ENCODE assay signal across 11 cellular contexts in the genomic region with DNA sequence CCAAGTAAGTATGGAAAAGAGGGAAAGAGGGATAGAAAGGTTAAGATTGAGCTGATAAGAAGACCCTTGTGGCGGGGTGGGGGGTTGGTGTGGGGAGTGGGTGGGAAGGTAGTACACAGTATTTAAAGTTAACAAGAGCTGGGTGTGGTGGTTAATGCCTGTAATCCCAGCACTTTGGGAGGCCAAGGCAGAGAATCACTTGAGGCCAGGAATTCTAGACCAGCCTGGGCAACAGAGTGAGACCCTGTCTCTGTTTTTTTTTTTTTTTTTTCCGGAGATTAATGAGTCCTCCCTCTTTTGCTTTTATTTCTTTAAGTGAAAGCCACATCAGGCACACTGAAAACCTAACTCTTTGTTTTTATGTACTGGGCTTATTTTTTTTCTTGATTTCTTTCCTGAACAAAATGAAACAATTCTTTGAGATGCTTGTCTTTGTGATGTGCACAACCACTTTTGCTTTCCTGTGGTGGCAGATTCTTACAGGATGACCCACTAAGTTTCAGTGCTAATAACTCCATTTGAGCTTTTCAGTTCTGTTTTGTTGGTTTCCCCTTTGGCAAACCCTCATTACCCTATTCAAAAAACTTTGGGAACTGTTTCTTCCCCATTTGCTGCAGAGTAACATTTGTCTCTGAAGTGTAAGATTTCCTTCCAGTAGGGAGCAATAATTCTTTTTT. TPM values are rescaled to one million over a fixed set of nuclear protein-coding genes. Genes with fewer than 3 reads are reported as not detected.
DNase-seq lines count a peak whose midpoint lies in the region; ATAC-seq and TF ChIP-seq lines count a peak whose summit lies in the region.
"Had no signal": no experiment of that assay in that cellular context is flagged by ENCODE, and none has a peak within 500 bp of the region (broad histone marks: within the 10 kb centered on the region; RNA-seq: fewer than 3 reads in every experiment).

No MANE protein-coding gene starts in this region.

- no peaks in the 10 kb centered on the region for H3K9me2 ChIP-seq in PC-3 (replicated peaks; ENCODE audit: low read length)

- H2AFZ ChIP-seq in PC-3 (ENCODE audit: low read length): no peak overlapping the region

- intact Hi-C loops in left ventricle myocardium inferior (cut with micrococcal nuclease) (no loop called here), Right ventricle myocardium inferior (cut with DNase I) (no loop called here), PC-3 (cut with micrococcal nuclease) (no loop called here), upper lobe of right lung (cut with DNase I) (no loop called here)

- no peaks in the 10 kb centered on the region for H3K36me3 ChIP-seq in left ventricle myocardium inferior
- H3K36me3 ChIP-seq in PC-3 (ENCODE audit: low read depth, low read length): no peaks in the 10 kb centered on the region
- H3K36me3 ChIP-seq in effector memory CD4-positive, alpha-beta T cell (ENCODE audit: control insufficient read depth, insufficient read depth, low read length): no peaks in the 10 kb centered on the region
- no peaks in the 10 kb centered on the region for H3K36me3 ChIP-seq in upper lobe of right lung
- H3K36me3 ChIP-seq: WERI-Rb-1 had no signal

- H3K9me3 ChIP-seq in left ventricle myocardium inferior (replicated peaks) (no peaks in the 10 kb centered on the region), PC-3 (ENCODE audit: low read length) (no peaks in the 10 kb centered on the region), upper lobe of right lung (no peaks in the 10 kb centered on the region)
- no peaks in the 10 kb centered on the region for H3K9me3 ChIP-seq in effector memory CD4-positive, alpha-beta T cell (ENCODE audit: control insufficient read depth, low read length)

- TF ChIP-seq CTCF in left ventricle myocardium inferior (IDR thresholded peaks at IDR 0.05; ENCODE audit: borderline replicate concordance) (no peak), PC-3 (conservative IDR thresholded peaks at IDR 0.05; ENCODE audit: low read depth, low read length) (no peak), upper lobe of right lung (IDR thresholded peaks at IDR 0.05) (no peak)

- peaks cover 10% of the 10 kb centered on the region; the same call in 1 of the 2 replicates for H4K20me1 ChIP-seq in PC-3 (ENCODE audit: low read length)

- H3K4me3 ChIP-seq in left ventricle myocardium inferior (no peak overlapping the region), PC-3 (ENCODE audit: low read length) (no peak overlapping the region), upper lobe of right lung (no peak overlapping the region)
- no peak overlapping the region for H3K4me3 ChIP-seq in effector memory CD4-positive, alpha-beta T cell (ENCODE audit: insufficient read depth, low read depth, low read length, poor library complexity, severe bottlenecking)

- peaks cover 96% of the 10 kb centered on the region for H3K79me2 ChIP-seq in PC-3 (ENCODE audit: low read length)

- H3F3A ChIP-seq in PC-3 (ENCODE audit: low read length, unreplicated experiment): no peaks in the 10 kb centered on the region

- no peak for DNase-seq in left ventricle myocardium inferior
- no peak for DNase-seq in Right ventricle myocardium inferior (ENCODE audit: missing footprints)
- no peak for DNase-seq in PC-3
- no peak for DNase-seq in effector memory CD4-positive, alpha-beta T cell
- DNase-seq in upper lobe of right lung: no peak
- no peak for DNase-seq in NCI-H128 (lab: John Stamatoyannopoulos, UW; ENCODE audit: unreplicated experiment)
- DNase-seq in stimulated activated CD4-positive, alpha-beta T cell treated with anti-CD3 and anti-CD28 coated beads, Interleukin-1b, Interleukin-23, amount 100 ng/mL, for 48 hours: no peak
- no peak for DNase-seq in DMS 273 treated with DMSO at 0.1 percent for 48 hours (lab: John Stamatoyannopoulos, UW)
- DNase-seq: C1 segment of cervical spinal cord, NCI-H2107, WERI-Rb-1 had no signal

- H3K27me3 ChIP-seq in left ventricle myocardium inferior (ENCODE audit: low read depth) (no peaks in the 10 kb centered on the region), PC-3 (ENCODE audit: low read length) (no peaks in the 10 kb centered on the region), upper lobe of right lung (no peaks in the 10 kb centered on the region)
- H3K27me3 ChIP-seq in effector memory CD4-positive, alpha-beta T cell (replicated peaks; ENCODE audit: control insufficient read depth, insufficient read depth, low read length, poor library complexity, severe bottlenecking): no peaks in the 10 kb centered on the region

- CTCF ChIA-PET in PC-3 (lab: Charles Lee): no interaction called here

- POLR2A ChIA-PET in PC-3 (lab: Charles Lee; ENCODE audit: unreplicated experiment): no interaction called here

- ATAC-seq in Right ventricle myocardium inferior (no peak), PC-3 (no peak), upper lobe of right lung (peak; percentile 41)

- H3K27ac ChIP-seq in left ventricle myocardium inferior (replicated peaks) (peak overlapping the region; percentile 74), PC-3 (ENCODE audit: low read length) (peak overlapping the region; percentile 20; the same call in 1 of the 2 replicates), upper lobe of right lung (no peak overlapping the region)
- peak overlapping the region; percentile 49 for H3K27ac ChIP-seq in effector memory CD4-positive, alpha-beta T cell (ENCODE audit: insufficient read depth, low read length, poor library complexity, severe bottlenecking)
- H3K27ac ChIP-seq: WERI-Rb-1 had no signal

- no TSS peak for BruUV-seq in PC-3 (replicated peaks; lab: Mats Ljungman, UMichigan)

- no peak overlapping the region for H3K9ac ChIP-seq in PC-3 (ENCODE audit: low read length)

- H3K4me1 ChIP-seq in left ventricle myocardium inferior: peaks cover 96% of the 10 kb centered on the region
- H3K4me1 ChIP-seq in PC-3 (ENCODE audit: insufficient read depth, low read length): no peaks in the 10 kb centered on the region
- H3K4me1 ChIP-seq in effector memory CD4-positive, alpha-beta T cell (ENCODE audit: control insufficient read depth, insufficient read depth, low read length, poor library complexity, severe bottlenecking): peaks cover 47% of the 10 kb centered on the region
- H3K4me1 ChIP-seq in upper lobe of right lung: peaks cover 30% of the 10 kb centered on the region

- H3K4me2 ChIP-seq in PC-3 (ENCODE audit: low read length): no peak overlapping the region

RNA-seq across cellular contexts. Expression of a gene that starts 54.8 kb away (rescaled TPM):
- total RNA-seq in left ventricle myocardium inferior (289 TPM), Right ventricle myocardium inferior (284 TPM), PC-3 (2014; rRNA removed) (44.5 and 69.3 TPM in 2 replicates), upper lobe of right lung (215 TPM)
